ENCODE assay signal across 17 cellular contexts in genomic region chr2:208015475-208015874, GRCh38. TPM values are rescaled to one million over a fixed set of nuclear protein-coding genes. Genes with fewer than 3 reads are reported as not detected.
DNase-seq lines count a peak whose midpoint lies in the region; ATAC-seq, FAIRE-seq and TF ChIP-seq lines count a peak whose summit lies in the region.
"Had no signal": no experiment of that assay in that cellular context is flagged by ENCODE, and none has a peak within 500 bp of the region (broad histone marks: within the 10 kb centered on the region; RNA-seq: fewer than 3 reads in every experiment).

No MANE protein-coding gene starts in this region.

- WGBS in pancreas, 2 donors = 8 to 10% methylated on average over 2 of the region's 2 CpGs

- H3K9me3 ChIP-seq in colonic mucosa (no peaks in the 10 kb centered on the region), pancreas (no peaks in the 10 kb centered on the region)
- H3K9me3 ChIP-seq: SJSA1 had no signal

- peak; percentile 8 for DNase-seq in NCI-H345 (lab: John Stamatoyannopoulos, UW)
- no peak for DNase-seq in NCI-H345 treated with DMSO at 0.1 percent for 48 hours (lab: John Stamatoyannopoulos, UW; ENCODE audit: unreplicated experiment)
- DNase-seq in NCI-H1105 treated with DMSO at 0.1 percent for 48 hours (lab: John Stamatoyannopoulos, UW) = peak; percentile 32
- DNase-seq in colonic mucosa = no peak
- DNase-seq in pancreas = no peak
- no peak for DNase-seq in NCI-H2107 (lab: John Stamatoyannopoulos, UW)
- DNase-seq: activated CD4-positive, CD25-positive, alpha-beta regulatory T cell treated with anti-CD3 and anti-CD28 coated beads, Interleukin-2, amount 50 U/mL, for 72 hours; cortex of kidney; DND-41; foreskin keratinocyte; kidney glomerular epithelial cell; NCI-H2081 treated with DMSO at 0.1 percent for 48 hours; T-helper 2 cell had no signal

- H3K27me3 ChIP-seq in colonic mucosa (no peaks in the 10 kb centered on the region), pancreas (no peaks in the 10 kb centered on the region)
- H3K27me3 ChIP-seq: foreskin keratinocyte, SJSA1 had no signal

- intact Hi-C loops in colonic mucosa (cut with DNase I) = no loop called here
- intact Hi-C loops in pancreas (cut with DNase I) = no loop called here

- ATAC-seq in pancreas (peak; percentile 38 to 81 (median 68)), GM21423 (IDR thresholded peaks at IDR 0.05; ENCODE audit: unreplicated experiment) (no peak), HG02763 (IDR thresholded peaks at IDR 0.05; ENCODE audit: unreplicated experiment) (no peak)
- ATAC-seq: foreskin keratinocyte, GM23338 had no signal

- TF ChIP-seq CTCF in colonic mucosa (IDR thresholded peaks at IDR 0.05) (no peak), pancreas (IDR thresholded peaks at IDR 0.05) (no peak)

- no peak overlapping the region for H3K9ac ChIP-seq in colonic mucosa (ENCODE audit: low read depth in 2 of 2, low read length in 2 of 2)

- H3K4me3 ChIP-seq in colonic mucosa (no peak overlapping the region), pancreas (no peak overlapping the region)
- H3K4me3 ChIP-seq: GM23338, SJSA1 had no signal

- peak; percentile 93 for FAIRE-seq in pancreas (lab: Jason Lieb, UNC)

- H3K27ac ChIP-seq in colonic mucosa (peak overlapping the region; percentile 4), pancreas (no peak overlapping the region)
- H3K27ac ChIP-seq: foreskin keratinocyte, SJSA1 had no signal

- no peaks in the 10 kb centered on the region for H3K4me1 ChIP-seq in colonic mucosa
- H3K4me1 ChIP-seq in pancreas = peaks cover 0 to 32% (median 16%) of the 10 kb centered on the region in 3 donors
- H3K4me1 ChIP-seq: foreskin keratinocyte had no signal

- H3K36me3 ChIP-seq in colonic mucosa (no peaks in the 10 kb centered on the region), pancreas (no peaks in the 10 kb centered on the region)
- H3K36me3 ChIP-seq: SJSA1 had no signal

RNA-seq across cellular contexts. Expression of gene PLEKHM3, which starts 9.9 kb away (rescaled TPM):
- total RNA-seq in colonic mucosa = 1 to 10 TPM; 5.7 to 8.3 TPM
- 10 to 100 TPM in 1 of 6 donors, 1 to 10 TPM in 5; 4.6 to 10.2 (median 5.4) TPM for total RNA-seq in pancreas
- polyA plus RNA-seq in pancreas = 1 to 10 TPM; 3.0 to 5.6 TPM

Comparison
In these comparisons a context has a peak if more than half of its experiments do, and no peak if none do; other contexts are left out.
1. DNase-seq: peak in NCI-H345 (single experiment) and NCI-H1105 treated with DMSO at 0.1 percent for 48 hours (single experiment); none in NCI-H345 treated with DMSO at 0.1 percent for 48 hours (single experiment), colonic mucosa (single experiment), pancreas (0 of 6) and NCI-H2107 (single experiment).
2. ATAC-seq: peak in pancreas (4 of 4); none in GM21423 (single experiment) and HG02763 (single experiment).